Comparison of ENCODE assay signal across 8 cellular contexts in genomic region chr6:32178547-32179440, GRCh38. TPM values are rescaled to one million over a fixed set of nuclear protein-coding genes. Genes with fewer than 3 reads are reported as not detected.
A peak's percentile ranks its signal among the peaks of the same experiment; 100 is the strongest.
DNase-seq lines count a peak whose midpoint lies in the region; ATAC-seq and TF ChIP-seq lines count a peak whose summit lies in the region.

No MANE protein-coding gene starts in this region.

- no peaks in the 10 kb centered on the region for H3K27me3 Mint-ChIP-seq in stimulated activated naive CD8-positive, alpha-beta T cell treated with anti-CD3 and anti-CD28 coated beads, Interleukin-15, Interleukin-2, amounts not matched to agents 100 ng/mL and 50 ng/mL, for 24 hours
- no peaks in the 10 kb centered on the region for H3K27me3 Mint-ChIP-seq in activated naive CD8-positive, alpha-beta T cell treated with anti-CD3 and anti-CD28 coated beads, Interleukin-2, amount 10 ng/mL, durations not matched to agents 7 days and 5 days

- POLR2A ChIA-PET in activated naive CD8-positive, alpha-beta T cell treated with anti-CD3 and anti-CD28 coated beads, Interleukin-2, amount 10 ng/mL, durations not matched to agents 7 days and 5 days (lab: Charles Lee): interaction anchor here (0.6 to 5.3 kb wide), 6 partner anchors 8 to 793 kb away, joined by 3 to 61 read pairs (median 3); partner anchors contain the start of genes GPSM3 and PBX2

- peaks cover 78% of the 10 kb centered on the region for H3K4me1 Mint-ChIP-seq in stimulated activated naive CD8-positive, alpha-beta T cell treated with anti-CD3 and anti-CD28 coated beads, Interleukin-15, Interleukin-2, amounts not matched to agents 100 ng/mL and 50 ng/mL, for 24 hours (ENCODE audit: low read depth)
- H3K4me1 Mint-ChIP-seq in activated naive CD8-positive, alpha-beta T cell treated with anti-CD3 and anti-CD28 coated beads, Interleukin-2, amount 10 ng/mL, durations not matched to agents 7 days and 5 days: peaks cover 44% of the 10 kb centered on the region

- peak overlapping the region; percentile 96 for H3K27ac Mint-ChIP-seq in stimulated activated naive CD8-positive, alpha-beta T cell treated with anti-CD3 and anti-CD28 coated beads, Interleukin-15, Interleukin-2, amounts not matched to agents 100 ng/mL and 50 ng/mL, for 24 hours
- peak overlapping the region; percentile 98 for H3K27ac Mint-ChIP-seq in activated naive CD8-positive, alpha-beta T cell treated with anti-CD3 and anti-CD28 coated beads, Interleukin-2, amount 10 ng/mL, durations not matched to agents 7 days and 5 days

- no peak for TF ChIP-seq CTCF in thoracic aorta (IDR thresholded peaks at IDR 0.05)

- H3K36me3 Mint-ChIP-seq in stimulated activated naive CD8-positive, alpha-beta T cell treated with anti-CD3 and anti-CD28 coated beads, Interleukin-15, Interleukin-2, amounts not matched to agents 100 ng/mL and 50 ng/mL, for 24 hours (ENCODE audit: low read depth): peaks cover 37% of the 10 kb centered on the region
- peaks cover 18% of the 10 kb centered on the region for H3K36me3 Mint-ChIP-seq in activated naive CD8-positive, alpha-beta T cell treated with anti-CD3 and anti-CD28 coated beads, Interleukin-2, amount 10 ng/mL, durations not matched to agents 7 days and 5 days

- ATAC-seq in stimulated activated naive CD8-positive, alpha-beta T cell treated with anti-CD3 and anti-CD28 coated beads, Interleukin-15, Interleukin-2, amounts not matched to agents 100 U/mL and 50 U/mL, for 24 hours: no peak
- no peak for ATAC-seq in activated naive CD8-positive, alpha-beta T cell treated with anti-CD3 and anti-CD28 coated beads, Interleukin-2, amount 10 ng/mL, durations not matched to agents 7 days and 5 days (ENCODE audit: low read depth)
- ATAC-seq in thoracic aorta (ENCODE audit: insufficient number of reproducible peaks, low FRiP score, low read depth): no peak

- no peaks in the 10 kb centered on the region for H3K9me3 ChIP-seq in thoracic aorta

- no peak for DNase-seq in stimulated activated naive CD8-positive, alpha-beta T cell treated with anti-CD3 and anti-CD28 coated beads, Interleukin-15, Interleukin-2, amounts not matched to agents 100 U/mL and 50 U/mL, for 24 hours
- DNase-seq in activated naive CD8-positive, alpha-beta T cell treated with anti-CD3 and anti-CD28 coated beads, Interleukin-2, amount 10 ng/mL, durations not matched to agents 7 days and 5 days: no peak
- DNase-seq in thoracic aorta (ENCODE audit: low spot score) (no peak), globus pallidus (ENCODE audit: low spot score) (no peak), HCEC 1CT (no peak), HuH-7.5 (ENCODE audit: low spot score) (no peak)

- H3K36me3 ChIP-seq in thoracic aorta: peaks cover 5% of the 10 kb centered on the region

- H3K4me1 ChIP-seq in thoracic aorta (ENCODE audit: control insufficient read depth in 1 of 2, low read depth in 2 of 2): peaks cover 22 to 40% of the 10 kb centered on the region in 2 donors

- peak overlapping the region; percentile 97 for H3K27ac ChIP-seq in layer of hippocampus (ENCODE audit: low read depth, low read length)
- H3K27ac ChIP-seq in thoracic aorta: peak overlapping the region; percentile 94 to 96

- H3K27me3 ChIP-seq in layer of hippocampus (ENCODE audit: control insufficient read depth, insufficient read depth, low read length) (no peaks in the 10 kb centered on the region), thoracic aorta (replicated peaks; ENCODE audit: insufficient read depth) (no peaks in the 10 kb centered on the region)

- peak overlapping the region; percentile 98 for H3K4me3 ChIP-seq in thoracic aorta

- no peaks in the 10 kb centered on the region for H3K9me3 Mint-ChIP-seq in stimulated activated naive CD8-positive, alpha-beta T cell treated with anti-CD3 and anti-CD28 coated beads, Interleukin-15, Interleukin-2, amounts not matched to agents 100 ng/mL and 50 ng/mL, for 24 hours
- no peaks in the 10 kb centered on the region for H3K9me3 Mint-ChIP-seq in activated naive CD8-positive, alpha-beta T cell treated with anti-CD3 and anti-CD28 coated beads, Interleukin-2, amount 10 ng/mL, durations not matched to agents 7 days and 5 days

- peak overlapping the region; percentile 96 for H3K4me3 Mint-ChIP-seq in stimulated activated naive CD8-positive, alpha-beta T cell treated with anti-CD3 and anti-CD28 coated beads, Interleukin-15, Interleukin-2, amounts not matched to agents 100 ng/mL and 50 ng/mL, for 24 hours
- peak overlapping the region; percentile 97 for H3K4me3 Mint-ChIP-seq in activated naive CD8-positive, alpha-beta T cell treated with anti-CD3 and anti-CD28 coated beads, Interleukin-2, amount 10 ng/mL, durations not matched to agents 7 days and 5 days

RNA-seq across cellular contexts. Expression of gene RNF5, which starts 0.6 kb away (rescaled TPM):
- total RNA-seq in activated naive CD8-positive, alpha-beta T cell treated with anti-CD3 and anti-CD28 coated beads, Interleukin-2, amount 10 ng/mL, durations not matched to agents 7 days and 5 days: 10 to 100 TPM; 44.5 to 49.5 TPM
- total RNA-seq in thoracic aorta: 10 to 100 TPM; 63.5 to 68.4 TPM

RNA-seq across cellular contexts. Expression of gene AGPAT1, which starts 2.9 kb away (rescaled TPM):
- 10 to 100 TPM; 38.1 to 40.8 TPM for total RNA-seq in activated naive CD8-positive, alpha-beta T cell treated with anti-CD3 and anti-CD28 coated beads, Interleukin-2, amount 10 ng/mL, durations not matched to agents 7 days and 5 days
- total RNA-seq in thoracic aorta: 10 to 100 TPM; 43.0 to 53.1 TPM

RNA-seq across cellular contexts. Expression of gene AGER, which starts 5.3 kb away (rescaled TPM):
- 10 to 100 TPM; 47.4 to 52.3 TPM for total RNA-seq in activated naive CD8-positive, alpha-beta T cell treated with anti-CD3 and anti-CD28 coated beads, Interleukin-2, amount 10 ng/mL, durations not matched to agents 7 days and 5 days
- 1 to 10 TPM; 1.8 to 3.8 TPM for total RNA-seq in thoracic aorta

RNA-seq across cellular contexts. Expression of gene PBX2, which starts 11.2 kb away (rescaled TPM):
- total RNA-seq in activated naive CD8-positive, alpha-beta T cell treated with anti-CD3 and anti-CD28 coated beads, Interleukin-2, amount 10 ng/mL, durations not matched to agents 7 days and 5 days: 100 to 1,000 TPM; 107 to 112 TPM
- 10 to 100 TPM; 35.7 to 59.4 TPM for total RNA-seq in thoracic aorta

RNA-seq across cellular contexts. Expression of gene GPSM3, which starts 13.6 kb away (rescaled TPM):
- 100 to 1,000 TPM; 251 to 260 TPM for total RNA-seq in activated naive CD8-positive, alpha-beta T cell treated with anti-CD3 and anti-CD28 coated beads, Interleukin-2, amount 10 ng/mL, durations not matched to agents 7 days and 5 days
- total RNA-seq in thoracic aorta: 10 to 100 TPM; 11.9 to 22.2 TPM

Comparison
In these comparisons a context has a peak if more than half of its experiments do, and no peak if none do; other contexts are left out.
1. RNA of gene AGER, which starts 5.3 kb away (total RNA-seq): 47.4 to 52.3 TPM in activated naive CD8-positive, alpha-beta T cell treated with anti-CD3 and anti-CD28 coated beads, Interleukin-2, amount 10 ng/mL, durations not matched to agents 7 days and 5 days; 1.8 to 3.8 TPM in thoracic aorta; every median in the first group is over 10 times any median in the second.